Comparison of ENCODE assay signal across 18 cellular contexts in the genomic region with DNA sequence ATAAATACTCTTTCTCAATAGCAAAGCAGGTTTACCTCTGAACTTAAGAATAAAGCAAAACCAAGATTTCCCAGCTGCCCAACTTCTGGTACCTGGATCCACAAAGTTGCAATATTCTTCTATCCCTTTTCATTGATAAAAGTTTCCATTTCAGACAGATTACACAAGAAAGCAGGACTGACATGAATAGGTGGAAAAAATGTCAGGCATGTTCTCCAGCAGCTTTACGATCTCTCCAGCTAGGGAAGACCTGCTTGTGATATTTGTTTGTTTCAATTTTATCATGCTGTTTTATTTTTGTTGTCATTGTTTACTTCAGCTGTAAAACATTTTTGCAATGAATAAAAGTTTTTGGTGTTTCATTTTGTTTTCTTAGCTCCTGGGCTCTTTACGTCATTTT. TPM values are rescaled to one million over a fixed set of nuclear protein-coding genes. Genes with fewer than 3 reads are reported as not detected.
DNase-seq lines count a peak whose midpoint lies in the region; ATAC-seq and TF ChIP-seq lines count a peak whose summit lies in the region.
"Had no signal": no experiment of that assay in that cellular context is flagged by ENCODE, and none has a peak within 500 bp of the region (broad histone marks: within the 10 kb centered on the region; RNA-seq: fewer than 3 reads in every experiment).

No MANE protein-coding gene starts in this region.

- no peak overlapping the region for H2AK5ac ChIP-seq in IMR-90 (ENCODE audit: low read depth, low read length)

- in situ Hi-C loops in IMR-90 (cut with MboI; ENCODE audit: low sequenced_read_pairs): no loop called here

- WGBS in IMR-90 (ENCODE audit: extremely low coverage in 2 of 2, insufficient read length in 1 of 2), 2 experiments: no CpG with 5 or more reads among the region's 2 CpGs

- H3K36me3 Mint-ChIP-seq in neural crest cell (ENCODE audit: low read depth): no peaks in the 10 kb centered on the region

- H3K9me1 ChIP-seq in IMR-90 (ENCODE audit: insufficient read depth, low read length): peaks cover 14% of the 10 kb centered on the region

- no peak overlapping the region for H2BK20ac ChIP-seq in IMR-90 (ENCODE audit: low read depth, low read length)

- CTCF ChIA-PET in IMR-90 (lab: Yijun Ruan, JAX): no interaction called here

- H3K4me1 ChIP-seq in IMR-90 (ENCODE audit: control insufficient read depth, insufficient read depth, low read length): peaks cover 25% of the 10 kb centered on the region
- H3K4me1 ChIP-seq: A549 had no signal

- BruUV-seq in IMR-90 (replicated peaks; lab: Mats Ljungman, UMichigan): no TSS peak

- no peak overlapping the region for H3K14ac ChIP-seq in IMR-90 (replicated peaks; ENCODE audit: low read depth, low read length)

- H3K4me1 Mint-ChIP-seq in neural crest cell: peaks cover 28% of the 10 kb centered on the region

- H3K27me3 Mint-ChIP-seq in neural crest cell (ENCODE audit: low read depth): peaks cover 10% of the 10 kb centered on the region

- H3K9ac ChIP-seq in IMR-90 (ENCODE audit: low read depth, low read length): no peak overlapping the region

- 0 out of 2 replicates have a peak overlapping the region, but pooled peaks have one; percentile 48 for H3K23ac ChIP-seq in IMR-90 (ENCODE audit: low read depth, low read length)

- no peak overlapping the region for H2BK15ac ChIP-seq in IMR-90 (ENCODE audit: low read depth, low read length)

- ATAC-seq in IMR-90 (ENCODE audit: low read depth): no peak
- no peak for ATAC-seq in Right ventricle myocardium inferior
- no peak for ATAC-seq in HG03354 (IDR thresholded peaks at IDR 0.05; ENCODE audit: poor library complexity, severe bottlenecking, unreplicated experiment)
- no peak for ATAC-seq in GM18868 (IDR thresholded peaks at IDR 0.05; ENCODE audit: unreplicated experiment)
- ATAC-seq: A549 had no signal

- no peak overlapping the region for H3K18ac ChIP-seq in IMR-90 (ENCODE audit: low read depth, low read length)

- H3K4me3 Mint-ChIP-seq in neural crest cell: no peak overlapping the region
- H3K4me3 Mint-ChIP-seq: HFFc6 had no signal

- no peak overlapping the region for H3K27ac ChIP-seq in IMR-90 (ENCODE audit: insufficient read depth, low read length)
- H3K27ac ChIP-seq: A549 had no signal

- no peak overlapping the region for H3K4me3 ChIP-seq in IMR-90 (ENCODE audit: insufficient read depth, low read depth, low read length)
- H3K4me3 ChIP-seq in choroid plexus epithelial cell (ENCODE audit: low read depth, low read length): no peak overlapping the region
- H3K4me3 ChIP-seq: A549 had no signal

- TF ChIP-seq RAD21 in IMR-90 (IDR thresholded peaks at IDR 0.05; ENCODE audit: low read length): no peak

- no peak overlapping the region for H4K91ac ChIP-seq in IMR-90 (ENCODE audit: insufficient read depth, low read depth, low read length)

- H4K20me1 ChIP-seq in IMR-90 (ENCODE audit: insufficient read depth, low read length): peaks cover 51% of the 10 kb centered on the region

- POLR2A ChIA-PET in IMR-90 (lab: Charles Lee; ENCODE audit: unreplicated experiment): no interaction called here

- no peak overlapping the region for H2BK120ac ChIP-seq in IMR-90 (ENCODE audit: low read depth, low read length)

- H2BK5ac ChIP-seq in IMR-90 (ENCODE audit: low read depth, low read length, poor library complexity, severe bottlenecking): no peak overlapping the region

- no peak for TF ChIP-seq POLR2A in IMR-90 (IDR thresholded peaks at IDR 0.05; ENCODE audit: low read depth, low read length)

- H3K56ac ChIP-seq in IMR-90 (ENCODE audit: extremely low read depth, insufficient read depth, low read length): no peak overlapping the region

- no peaks in the 10 kb centered on the region for H3K9me3 ChIP-seq in IMR-90 (ENCODE audit: control insufficient read depth, insufficient read depth, low read length)
- H3K9me3 ChIP-seq: A549 had no signal

- dilution Hi-C loops in IMR-90 (cut with HindIII; ENCODE audit: low sequenced_read_pairs, unreplicated experiment): no loop called here

- H3K9me3 Mint-ChIP-seq in neural crest cell: no peaks in the 10 kb centered on the region
- H3K9me3 Mint-ChIP-seq: HFFc6 had no signal

- peaks cover 34 to 84% of the 10 kb centered on the region in 2 experiments for H3K79me1 ChIP-seq in IMR-90 (ENCODE audit: low read depth in 1 of 2, low read length in 2 of 2)

- peaks cover 5% of the 10 kb centered on the region; the same call in 1 of the 2 replicates for H3K36me3 ChIP-seq in IMR-90 (ENCODE audit: control insufficient read depth, insufficient read depth, low read length)

- no peak overlapping the region for H4K8ac ChIP-seq in IMR-90 (ENCODE audit: low read depth in 2 of 2, low read length in 2 of 2)

- no peak overlapping the region for H4K5ac ChIP-seq in IMR-90 (ENCODE audit: low read depth, low read length)

- no peak overlapping the region for H3K4me2 ChIP-seq in IMR-90 (ENCODE audit: low read depth, low read length)
- H3K4me2 ChIP-seq: A549 had no signal

- H3K4ac ChIP-seq in IMR-90 (ENCODE audit: low read depth, low read length): no peak overlapping the region

- no peak overlapping the region for H2AFZ ChIP-seq in IMR-90 (replicated peaks; ENCODE audit: low read length, poor library complexity)

- intact Hi-C loops in IMR-90 (cut with micrococcal nuclease): no loop called here
- intact Hi-C loops in Right ventricle myocardium inferior (cut with DNase I): no loop called here

- DNase-seq in activated effector memory CD4-positive, alpha-beta T cell treated with anti-CD3 and anti-CD28 coated beads, Interleukin-2, amount 50 U/mL, for 16 hours: peak; percentile 1
- DNase-seq in activated effector memory CD4-positive, alpha-beta T cell treated with Interleukin-2 at 50 U/mL for 16 hours: no peak
- DNase-seq in IMR-90: no peak
- DNase-seq in choroid plexus epithelial cell (ENCODE audit: low read depth): peak; percentile 25
- DNase-seq in neural crest cell (ENCODE audit: low read depth, low spot score): no peak
- DNase-seq in Right ventricle myocardium inferior (ENCODE audit: missing footprints): no peak
- DNase-seq: C1 segment of cervical spinal cord, DMS 273 treated with DMSO at 0.1 percent for 48 hours, HFFc6, NCI-H1105, NCI-H1694, NCI-H2107, NCI-H226, NCI-H524 treated with DMSO at 0.1 percent for 48 hours, SIG-M5 had no signal

- H2AK9ac ChIP-seq in IMR-90 (replicated peaks; ENCODE audit: low read depth, low read length, poor library complexity): no peak overlapping the region

- H3K27me3 ChIP-seq in IMR-90 (ENCODE audit: control insufficient read depth, insufficient read depth, low read length): no peaks in the 10 kb centered on the region

- H3K27ac Mint-ChIP-seq in neural crest cell (ENCODE audit: unreplicated experiment): peak overlapping the region; percentile 45
- H3K27ac Mint-ChIP-seq: HFFc6 had no signal

- no peak for TF ChIP-seq CTCF in IMR-90 (conservative IDR thresholded peaks at IDR 0.05; ENCODE audit: low read depth, low read length)
- no peak for TF ChIP-seq CTCF in choroid plexus epithelial cell (conservative IDR thresholded peaks at IDR 0.05; ENCODE audit: low read depth, low read length)
- TF ChIP-seq CTCF in neural crest cell (conservative IDR thresholded peaks at IDR 0.05): no peak

TF ChIP-seq in IMR-90, 13 proteins besides CTCF, POLR2A, EP300 and RAD21:
- TF ChIP-seq, protein P1, sequence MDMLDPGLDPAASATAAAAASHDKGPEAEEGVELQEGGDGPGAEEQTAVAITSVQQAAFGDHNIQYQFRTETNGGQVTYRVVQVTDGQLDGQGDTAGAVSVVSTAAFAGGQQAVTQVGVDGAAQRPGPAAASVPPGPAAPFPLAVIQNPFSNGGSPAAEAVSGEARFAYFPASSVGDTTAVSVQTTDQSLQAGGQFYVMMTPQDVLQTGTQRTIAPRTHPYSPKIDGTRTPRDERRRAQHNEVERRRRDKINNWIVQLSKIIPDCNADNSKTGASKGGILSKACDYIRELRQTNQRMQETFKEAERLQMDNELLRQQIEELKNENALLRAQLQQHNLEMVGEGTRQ (IDR thresholded peaks at IDR 0.05; ENCODE audit: low read depth, low read length): no peak
- TF ChIP-seq CHD1 (IDR thresholded peaks at IDR 0.05; ENCODE audit: low read depth, low read length): no peak
- no peak for TF ChIP-seq CEBPB (IDR thresholded peaks at IDR 0.05; ENCODE audit: low read depth, low read length)
- no peak for TF ChIP-seq FOS (IDR thresholded peaks at IDR 0.05; ENCODE audit: low read depth, low read length)
- TF ChIP-seq NFE2L2 (IDR thresholded peaks at IDR 0.05; ENCODE audit: low read depth, low read length): no peak
- TF ChIP-seq RCOR1 (IDR thresholded peaks at IDR 0.05; ENCODE audit: insufficient replicate concordance, low read length): no peak
- no peak for TF ChIP-seq MAFK (IDR thresholded peaks at IDR 0.05; ENCODE audit: low read depth, low read length)
- TF ChIP-seq, protein P2, sequence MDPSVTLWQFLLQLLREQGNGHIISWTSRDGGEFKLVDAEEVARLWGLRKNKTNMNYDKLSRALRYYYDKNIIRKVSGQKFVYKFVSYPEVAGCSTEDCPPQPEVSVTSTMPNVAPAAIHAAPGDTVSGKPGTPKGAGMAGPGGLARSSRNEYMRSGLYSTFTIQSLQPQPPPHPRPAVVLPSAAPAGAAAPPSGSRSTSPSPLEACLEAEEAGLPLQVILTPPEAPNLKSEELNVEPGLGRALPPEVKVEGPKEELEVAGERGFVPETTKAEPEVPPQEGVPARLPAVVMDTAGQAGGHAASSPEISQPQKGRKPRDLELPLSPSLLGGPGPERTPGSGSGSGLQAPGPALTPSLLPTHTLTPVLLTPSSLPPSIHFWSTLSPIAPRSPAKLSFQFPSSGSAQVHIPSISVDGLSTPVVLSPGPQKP (IDR thresholded peaks at IDR 0.05; ENCODE audit: borderline replicate concordance, low read depth, low read length): no peak
- no peak for TF ChIP-seq RFX5 (IDR thresholded peaks at IDR 0.05; ENCODE audit: low read depth, low read length)
- TF ChIP-seq MXI1 (IDR thresholded peaks at IDR 0.05; ENCODE audit: borderline replicate concordance, low read depth, low read length): no peak
- TF ChIP-seq BHLHE40 (IDR thresholded peaks at IDR 0.05; ENCODE audit: low read depth, low read length): no peak
- TF ChIP-seq MAZ (IDR thresholded peaks at IDR 0.05; ENCODE audit: borderline replicate concordance, low read depth, low read length): no peak

RNA-seq across cellular contexts. Expression of a gene that starts 9.0 kb away (rescaled TPM):
- total RNA-seq in IMR-90 (2012; rRNA removed) (35.3 and 55.5 TPM in 2 replicates), neural crest cell (9.5 and 10.6 TPM in 2 replicates), Right ventricle myocardium inferior (7.2 TPM)
- 77.0 and 89.7 TPM in 2 replicates for polyA plus RNA-seq in IMR-90 (2012; rRNA removed)
- polyA plus RNA-seq in IMR-90 (2012; cell fraction: cytosol; rRNA removed): 29.0 and 54.5 TPM in 2 replicates
- 9.4 and 39.2 TPM in 2 replicates for polyA plus RNA-seq in IMR-90 (2012; cell fraction: nucleus; rRNA removed; ENCODE audit: low replicate concordance)

Comparison
In these comparisons a context has a peak if more than half of its experiments do, and no peak if none do; other contexts are left out.
1. DNase-seq: peak in activated effector memory CD4-positive, alpha-beta T cell treated with anti-CD3 and anti-CD28 coated beads, Interleukin-2, amount 50 U/mL, for 16 hours (single experiment) and choroid plexus epithelial cell (single experiment); none in activated effector memory CD4-positive, alpha-beta T cell treated with Interleukin-2 at 50 U/mL for 16 hours (single experiment), IMR-90 (single experiment), neural crest cell (single experiment) and Right ventricle myocardium inferior (single experiment).